10 cellular contexts compared by ENCODE assay signal in the genomic region with DNA sequence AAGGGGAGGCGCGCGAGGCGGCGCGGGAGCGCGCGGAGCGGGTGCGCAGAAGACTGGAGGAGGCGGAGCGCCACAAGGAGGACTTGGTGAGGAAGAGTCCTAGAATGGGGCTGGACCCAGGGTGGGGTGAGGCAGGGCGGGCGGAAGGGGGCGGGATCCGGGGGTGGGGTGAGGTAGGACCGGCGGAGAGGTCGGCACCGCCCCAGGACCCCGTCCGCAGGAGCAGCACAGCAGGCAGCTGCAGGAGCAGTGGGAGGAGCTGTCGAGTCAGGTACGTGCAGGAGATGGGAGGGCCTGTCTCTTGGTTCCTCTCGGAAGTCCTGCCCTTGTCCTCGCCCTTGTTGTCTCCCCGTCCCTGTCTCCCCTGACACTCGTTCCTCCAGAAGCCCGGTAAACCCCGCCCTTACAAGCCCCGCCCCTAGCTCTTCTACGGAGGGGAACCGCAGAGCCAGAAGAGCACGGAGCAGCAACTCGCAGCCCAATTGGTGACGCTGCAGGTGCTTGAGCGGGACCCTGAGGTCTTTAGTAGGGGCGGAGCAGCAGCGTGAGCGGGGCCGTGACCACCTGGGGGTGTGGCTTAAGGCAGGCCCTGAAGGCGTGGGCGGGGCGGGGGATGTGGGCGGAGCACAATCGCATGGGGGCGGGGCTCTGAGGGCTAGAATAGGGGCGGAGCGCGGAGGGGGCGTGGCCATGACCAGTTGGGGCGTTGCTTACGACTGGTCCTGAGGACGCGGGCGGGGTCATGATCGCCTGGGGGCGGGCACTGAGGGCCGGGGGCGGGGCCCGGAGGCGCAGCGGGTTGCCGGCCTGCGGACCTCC. TPM values are rescaled to one million over a fixed set of nuclear protein-coding genes. Genes with fewer than 3 reads are reported as not detected.
DNase-seq lines count a peak whose midpoint lies in the region; ATAC-seq and TF ChIP-seq lines count a peak whose summit lies in the region.
"Not testable (repeated sequence)": the region's sequence is repeated elsewhere in the genome, so short reads cannot be mapped to it uniquely, and the experiment has no call there.
"Had no signal": no experiment of that assay in that cellular context is flagged by ENCODE, and none has a peak within 500 bp of the region (broad histone marks: within the 10 kb centered on the region; RNA-seq: fewer than 3 reads in every experiment).

No MANE protein-coding gene starts in this region.

- not testable (repeated sequence) for H3K79me2 ChIP-seq in fibroblast of lung (ENCODE audit: control insufficient read depth, insufficient read depth, low read length)

- H3K4me1 ChIP-seq in BE2C; fibroblast of lung (ENCODE audit: control insufficient read depth, extremely low read depth, insufficient read depth, low read length): not testable (repeated sequence)

- H3K4me2 ChIP-seq in fibroblast of lung (ENCODE audit: extremely low read depth, insufficient read depth, low read length): not testable (repeated sequence)

- H3K27ac ChIP-seq in fibroblast of lung (ENCODE audit: insufficient read depth, low read length): not testable (repeated sequence)

- H3K9ac ChIP-seq in fibroblast of lung (ENCODE audit: insufficient read depth, low read length): not testable (repeated sequence)

- not testable (repeated sequence) for H3K9me3 ChIP-seq in BE2C; fibroblast of lung (ENCODE audit: control insufficient read depth, insufficient read depth, low read depth, low read length)

- not testable (repeated sequence) for TF ChIP-seq CTCF in BE2C (IDR thresholded peaks at IDR 0.05; ENCODE audit: low read depth, low read length); fibroblast of lung (conservative IDR thresholded peaks at IDR 0.05 in 1 of 2, IDR thresholded peaks at IDR 0.05 in 1 of 2; ENCODE audit: low read depth in 1 of 2, low read length in 2 of 2)

- not testable (repeated sequence) for H3K4me3 ChIP-seq in BE2C (ENCODE audit: low read depth, low read length)
- peak overlapping the region in 1 of 4 experiments; percentile 44 for H3K4me3 ChIP-seq in fibroblast of lung (replicated peaks in 1 of 4; ENCODE audit: control extremely low read depth in 1 of 4, insufficient read depth in 1 of 4, low read depth in 3 of 4, low read length in 4 of 4)

- H4K20me1 ChIP-seq in fibroblast of lung (ENCODE audit: control insufficient read depth, extremely low read depth, insufficient read depth, low read length): not testable (repeated sequence)

- ATAC-seq in GM21367 (IDR thresholded peaks at IDR 0.05; ENCODE audit: unreplicated experiment): peak; percentile 55
- peak; percentile 76 for ATAC-seq in HG03159 (IDR thresholded peaks at IDR 0.05; ENCODE audit: unreplicated experiment)

- H2AFZ ChIP-seq in fibroblast of lung (ENCODE audit: low read length): not testable (repeated sequence)

- H3K36me3 ChIP-seq in BE2C; fibroblast of lung (ENCODE audit: control insufficient read depth, insufficient read depth, low read length): not testable (repeated sequence)

- H3K27me3 ChIP-seq in BE2C; fibroblast of lung (ENCODE audit: control insufficient read depth, insufficient read depth, low read length): not testable (repeated sequence)

- DNase-seq in BE2C (peak; percentile 79), SW480 (ENCODE audit: low spot score) (peak; percentile 26), fibroblast of lung (ENCODE audit: low read depth in 2 of 2) (peak; percentile 50 to 90), middle frontal gyrus (ENCODE audit: extremely low spot score, low spot score) (peak; percentile 4)
- DNase-seq in activated effector memory CD4-positive, alpha-beta T cell treated with Interleukin-2 at 50 U/mL for 16 hours: peak; percentile 89
- peak; percentile 86 to 88 (median 87) for DNase-seq in stimulated activated CD4-positive, alpha-beta T cell treated with anti-CD3 and anti-CD28 coated beads, TNF-alpha, amount 100 ng/mL, for 24 hours (ENCODE audit: low read depth in 3 of 3)

RNA-seq across cellular contexts. Expression of gene TMEM191B, which starts 1.2 kb away (rescaled TPM):
- polyA plus RNA-seq in BE2C (2012; ENCODE audit: insufficient read depth, insufficient read length, low read depth): not detected
- under 0.01 and 4.1 TPM in 2 replicates for total RNA-seq in fibroblast of lung
- 0.42 TPM in 1 of 2 replicates, not detected in the other for polyA plus RNA-seq in fibroblast of lung
- polyA plus RNA-seq in fibroblast of lung (2012): 2.9 TPM in 1 of 2 replicates, not detected in the other
- 0.22 TPM in 1 of 2 replicates, not detected in the other for polyA minus RNA-seq in fibroblast of lung (ENCODE audit: low replicate concordance)
- total RNA-seq: H4 had no signal

RNA-seq across cellular contexts. Expression of gene GGTLC3, which starts 10.8 kb away (rescaled TPM):
- polyA plus RNA-seq in BE2C (2012; ENCODE audit: insufficient read depth, insufficient read length, low read depth): not detected
- not detected in 2 replicates for total RNA-seq in fibroblast of lung
- not detected in 2 replicates for polyA plus RNA-seq in fibroblast of lung
- polyA plus RNA-seq in fibroblast of lung (2012): not detected in 2 replicates
- polyA minus RNA-seq in fibroblast of lung (ENCODE audit: low replicate concordance): not detected in 2 replicates
- total RNA-seq: H4, mononuclear cell had no signal

Comparison
In these comparisons a context has a peak if more than half of its experiments do, and no peak if none do; other contexts are left out.
1. DNase-seq: peak in every context shown above with its lines; median percentile 89 in activated effector memory CD4-positive, alpha-beta T cell treated with Interleukin-2 at 50 U/mL for 16 hours; 87 in stimulated activated CD4-positive, alpha-beta T cell treated with anti-CD3 and anti-CD28 coated beads, TNF-alpha, amount 100 ng/mL, for 24 hours; 79 in BE2C; 70 in fibroblast of lung; 26 in SW480; 4 in middle frontal gyrus.